Comparison of ENCODE assay signal across 11 cellular contexts in the genomic region with DNA sequence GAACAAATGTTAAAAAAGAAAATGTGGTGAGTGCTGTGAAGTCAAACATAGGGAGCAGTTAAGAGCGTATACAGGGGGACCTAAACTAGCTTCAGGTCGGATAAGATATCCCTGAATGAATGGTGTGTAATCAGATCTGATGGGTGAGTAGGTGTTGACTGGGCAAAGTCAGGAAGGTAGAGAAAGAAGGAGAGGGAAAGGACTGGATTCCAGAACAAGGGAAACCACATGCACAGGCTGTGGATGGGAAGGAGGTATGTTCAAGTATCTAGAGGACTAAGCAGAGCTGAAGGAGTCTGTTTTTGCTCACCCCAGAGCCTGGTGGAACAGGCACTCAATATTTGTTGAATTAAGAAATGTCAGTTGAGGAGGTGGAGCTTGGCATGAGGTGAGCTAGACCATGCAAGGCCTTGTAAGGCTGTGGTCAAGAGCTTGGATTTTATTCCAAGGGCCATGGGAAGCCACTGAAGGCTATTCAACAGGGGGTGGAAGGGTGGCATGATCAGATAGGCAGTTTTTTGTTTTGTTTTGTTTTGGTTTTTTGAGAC. TPM values are rescaled to one million over a fixed set of nuclear protein-coding genes. Genes with fewer than 3 reads are reported as not detected.
DNase-seq lines count a peak whose midpoint lies in the region; ATAC-seq and TF ChIP-seq lines count a peak whose summit lies in the region.
"Had no signal": no experiment of that assay in that cellular context is flagged by ENCODE, and none has a peak within 500 bp of the region (broad histone marks: within the 10 kb centered on the region; RNA-seq: fewer than 3 reads in every experiment).

No MANE protein-coding gene starts in this region.

- peak overlapping the region; percentile 18 for H3K27ac Mint-ChIP-seq in activated T-helper 17 cell treated with anti-CD3 and anti-CD28 coated beads, Interleukin-2, amount 50 U/mL, for 72 hours

- DNase-seq in cardiac muscle cell (ENCODE audit: low read depth in 1 of 2, low spot score in 1 of 2) (peak; percentile 18 to 68), Right ventricle myocardium superior (no peak), upper lobe of right lung (no peak), trophoblast cell (no peak), SKM-1 treated with dmso at 0.1 percent for 144 hours (lab: John Stamatoyannopoulos, UW; ENCODE audit: unreplicated experiment) (no peak)
- DNase-seq: activated T-cell treated with anti-CD3 and anti-CD28 coated beads, Interleukin-2, amount 50 U/mL, for 4 hours; HCEC 1CT; NCI-H2171 had no signal

- no peak overlapping the region for H3K14ac ChIP-seq in trophoblast cell (ENCODE audit: low read length)

- H3K27ac ChIP-seq in cardiac muscle cell (peak overlapping the region; percentile 71), gastroesophageal sphincter (peak overlapping the region; percentile 72 to 89 (median 83)), upper lobe of right lung (no peak overlapping the region), trophoblast cell (ENCODE audit: low read depth, low read length) (no peak overlapping the region)

- no peaks in the 10 kb centered on the region for H3K9me3 Mint-ChIP-seq in activated T-helper 17 cell treated with anti-CD3 and anti-CD28 coated beads, Interleukin-2, amount 50 U/mL, for 72 hours
- H3K9me3 Mint-ChIP-seq: activated T-cell treated with anti-CD3 and anti-CD28 coated beads, Interleukin-2, amount 50 U/mL, for 4 hours had no signal

- no peaks in the 10 kb centered on the region for H3K27me3 Mint-ChIP-seq in activated T-helper 17 cell treated with anti-CD3 and anti-CD28 coated beads, Interleukin-2, amount 50 U/mL, for 72 hours

- H3K36me3 ChIP-seq in cardiac muscle cell (peaks cover 24% of the 10 kb centered on the region), gastroesophageal sphincter (peaks cover 0 to 36% of the 10 kb centered on the region in 2 donors), upper lobe of right lung (peaks cover 32% of the 10 kb centered on the region), trophoblast cell (ENCODE audit: control insufficient read depth in 1 of 2, insufficient read depth in 2 of 2, low read length in 2 of 2) (peaks cover 33 to 34% of the 10 kb centered on the region in 2 experiments)

- no peak overlapping the region for H4K12ac ChIP-seq in trophoblast cell (ENCODE audit: low read depth, low read length)

- no peak overlapping the region for H3K23ac ChIP-seq in trophoblast cell (ENCODE audit: low read length)

- H2AK5ac ChIP-seq in trophoblast cell (ENCODE audit: low read length), result no peak overlapping the region

- no peaks in the 10 kb centered on the region for H3K27me3 ChIP-seq in cardiac muscle cell
- H3K27me3 ChIP-seq in gastroesophageal sphincter, result no peaks in the 10 kb centered on the region
- no peaks in the 10 kb centered on the region for H3K27me3 ChIP-seq in upper lobe of right lung
- no peaks in the 10 kb centered on the region for H3K27me3 ChIP-seq in trophoblast cell (ENCODE audit: insufficient read depth, low read length)

- intact Hi-C loops in Right ventricle myocardium superior (cut with DNase I) (no loop called here), upper lobe of right lung (cut with DNase I) (no loop called here)

- H4K8ac ChIP-seq in trophoblast cell (ENCODE audit: low read depth, low read length), result no peak overlapping the region

- H3K4me2 ChIP-seq in trophoblast cell (ENCODE audit: low read length), result no peak overlapping the region

- no peak overlapping the region for H3K18ac ChIP-seq in trophoblast cell (ENCODE audit: low read length)

- H3K4me1 Mint-ChIP-seq in activated T-helper 17 cell treated with anti-CD3 and anti-CD28 coated beads, Interleukin-2, amount 50 U/mL, for 72 hours, result peaks cover 5% of the 10 kb centered on the region

- TF ChIP-seq CTCF in cardiac muscle cell (IDR thresholded peaks at IDR 0.05; ENCODE audit: low read depth, low read length) (no peak), gastroesophageal sphincter (IDR thresholded peaks at IDR 0.05) (no peak), upper lobe of right lung (IDR thresholded peaks at IDR 0.05) (no peak)

- H3K4me3 ChIP-seq in cardiac muscle cell (no peak overlapping the region), gastroesophageal sphincter (no peak overlapping the region), upper lobe of right lung (no peak overlapping the region), trophoblast cell (ENCODE audit: low read depth, low read length) (no peak overlapping the region)

- 33% methylated on average over 2 of the region's 2 CpGs; no CpG with 5 or more reads in 1 of the 2 donors for WGBS in gastroesophageal sphincter (ENCODE audit: low coverage in 1 of 2), 2 donors
- no CpG with 5 or more reads among the region's 2 CpGs for WGBS in trophoblast cell (ENCODE audit: extremely low coverage, insufficient coverage, insufficient read length)

- no peak for ATAC-seq in Right ventricle myocardium superior (ENCODE audit: poor library complexity)
- ATAC-seq in activated T-helper 17 cell treated with anti-CD3 and anti-CD28 coated beads, Interleukin-2, amount 50 U/mL, for 72 hours (replicated peaks), result no peak
- ATAC-seq in gastroesophageal sphincter, result peak; percentile 60
- peak; percentile 61 for ATAC-seq in upper lobe of right lung
- no peak for ATAC-seq in activated CD4-positive, CD25-positive, alpha-beta regulatory T cell treated with anti-CD3 and anti-CD28 coated beads, Interleukin-2, amount 50 U/mL, for 24 hours
- ATAC-seq: activated T-cell treated with anti-CD3 and anti-CD28 coated beads, Interleukin-2, amount 50 U/mL, for 4 hours had no signal

- H3K9me3 ChIP-seq in cardiac muscle cell (ENCODE audit: low read depth) (no peaks in the 10 kb centered on the region), gastroesophageal sphincter (no peaks in the 10 kb centered on the region), upper lobe of right lung (no peaks in the 10 kb centered on the region), trophoblast cell (ENCODE audit: insufficient read depth, low read depth, low read length) (no peaks in the 10 kb centered on the region)

- no peak for TF ChIP-seq POLR2A in gastroesophageal sphincter (IDR thresholded peaks at IDR 0.05)

- peaks cover 4% of the 10 kb centered on the region for H3K79me1 ChIP-seq in trophoblast cell (ENCODE audit: low read length)

- no peak overlapping the region for H4K91ac ChIP-seq in trophoblast cell (ENCODE audit: low read depth, low read length)

- no peak for TF ChIP-seq EP300 in gastroesophageal sphincter (IDR thresholded peaks at IDR 0.05)

- H3K4ac ChIP-seq in trophoblast cell (ENCODE audit: low read depth, low read length), result no peak overlapping the region

- H3K9ac ChIP-seq in trophoblast cell (ENCODE audit: low read length), result no peak overlapping the region

- peaks cover 35% of the 10 kb centered on the region for H3K36me3 Mint-ChIP-seq in activated T-helper 17 cell treated with anti-CD3 and anti-CD28 coated beads, Interleukin-2, amount 50 U/mL, for 72 hours (ENCODE audit: low read depth)

- no peak overlapping the region for H2BK120ac ChIP-seq in trophoblast cell (ENCODE audit: insufficient read depth, low read length, poor library complexity)

- H2AFZ ChIP-seq in trophoblast cell (ENCODE audit: insufficient read depth, low read length, poor library complexity), result no peak overlapping the region

- H3K79me2 ChIP-seq in trophoblast cell (ENCODE audit: control insufficient read depth, insufficient read depth, low read length, poor library complexity), result no peaks in the 10 kb centered on the region

- peaks cover 19% of the 10 kb centered on the region for H3K4me1 ChIP-seq in cardiac muscle cell (ENCODE audit: low read depth)
- peaks cover 3 to 55% (median 15%) of the 10 kb centered on the region in 3 donors for H3K4me1 ChIP-seq in gastroesophageal sphincter
- peaks cover 16% of the 10 kb centered on the region for H3K4me1 ChIP-seq in upper lobe of right lung
- peaks cover 3 to 4% of the 10 kb centered on the region in 2 experiments for H3K4me1 ChIP-seq in trophoblast cell (ENCODE audit: control insufficient read depth in 1 of 2, insufficient read depth in 2 of 2, low read length in 2 of 2)

- H2BK12ac ChIP-seq in trophoblast cell (ENCODE audit: low read length), result no peak overlapping the region

- H2BK5ac ChIP-seq in trophoblast cell (ENCODE audit: low read depth, low read length, poor library complexity), result no peak overlapping the region

- H3K4me3 Mint-ChIP-seq in activated T-helper 17 cell treated with anti-CD3 and anti-CD28 coated beads, Interleukin-2, amount 50 U/mL, for 72 hours, result no peak overlapping the region
- H3K4me3 Mint-ChIP-seq: activated T-cell treated with anti-CD3 and anti-CD28 coated beads, Interleukin-2, amount 50 U/mL, for 4 hours had no signal

RNA-seq across cellular contexts. Expression of a gene that starts 27.4 kb away (rescaled TPM):
- total RNA-seq in cardiac muscle cell (224 and 239 TPM in 2 replicates), Right ventricle myocardium superior (390 TPM), gastroesophageal sphincter (100 to 1,000 TPM; 147 to 243 (median 172) TPM), upper lobe of right lung (114 TPM)
- 132 and 141 TPM in 2 replicates for polyA plus RNA-seq in cardiac muscle cell
- 100 to 1,000 TPM in 1 of 2 donors, 10 to 100 TPM in 1; 97.9 to 164 TPM for total RNA-seq in activated T-helper 17 cell treated with anti-CD3 and anti-CD28 coated beads, Interleukin-2, amount 50 U/mL, for 72 hours
- polyA plus RNA-seq in trophoblast cell (2013), result 96.6 and 97.6 TPM in 2 replicates

RNA-seq across cellular contexts. Expression of a gene that starts 34.1 kb away (rescaled TPM):
- total RNA-seq in cardiac muscle cell (83.5 and 99.6 TPM in 2 replicates), Right ventricle myocardium superior (59.6 TPM), gastroesophageal sphincter (100 to 1,000 TPM; 102 to 166 (median 129) TPM), upper lobe of right lung (63.1 TPM)
- polyA plus RNA-seq in cardiac muscle cell, result 119 and 125 TPM in 2 replicates
- total RNA-seq in activated T-helper 17 cell treated with anti-CD3 and anti-CD28 coated beads, Interleukin-2, amount 50 U/mL, for 72 hours, result 10 to 100 TPM; 47.8 to 72.6 TPM
- polyA plus RNA-seq in trophoblast cell (2013), result 62.9 and 66.9 TPM in 2 replicates

RNA-seq across cellular contexts. Expression of a gene that starts 40.9 kb away (rescaled TPM):
- total RNA-seq in cardiac muscle cell (60.2 and 92.9 TPM in 2 replicates), Right ventricle myocardium superior (57.6 TPM), gastroesophageal sphincter (100 to 1,000 TPM; 100 to 123 (median 114) TPM), upper lobe of right lung (88.6 TPM)
- polyA plus RNA-seq in cardiac muscle cell, result 48.6 and 63.6 TPM in 2 replicates
- 100 to 1,000 TPM; 115 to 152 TPM for total RNA-seq in activated T-helper 17 cell treated with anti-CD3 and anti-CD28 coated beads, Interleukin-2, amount 50 U/mL, for 72 hours
- polyA plus RNA-seq in trophoblast cell (2013), result 95.1 and 102 TPM in 2 replicates

RNA-seq across cellular contexts. Expression of a gene that starts 58.4 kb away (rescaled TPM):
- 0.11 and 0.57 TPM in 2 replicates for total RNA-seq in cardiac muscle cell
- polyA plus RNA-seq in cardiac muscle cell, result 0.05 TPM in 1 of 2 replicates, not detected in the other
- total RNA-seq in Right ventricle myocardium superior, result 1.4 TPM
- under 1 TPM in 1 of 2 donors, not detected in 1; 0.08 TPM for total RNA-seq in activated T-helper 17 cell treated with anti-CD3 and anti-CD28 coated beads, Interleukin-2, amount 50 U/mL, for 72 hours
- total RNA-seq in gastroesophageal sphincter, result 10 to 100 TPM; 43.3 to 57.8 (median 50.6) TPM
- 16.2 TPM for total RNA-seq in upper lobe of right lung
- polyA plus RNA-seq in trophoblast cell (2013), result 0.25 and 0.27 TPM in 2 replicates

Comparison
In these comparisons a context has a peak if more than half of its experiments do, and no peak if none do; other contexts are left out.
1. DNase-seq: peak in cardiac muscle cell (2 of 2); none in Right ventricle myocardium superior (single experiment), upper lobe of right lung (single experiment), trophoblast cell (0 of 2) and SKM-1 treated with dmso at 0.1 percent for 144 hours (single experiment).
2. H3K27ac ChIP-seq: peak in cardiac muscle cell (single experiment) and gastroesophageal sphincter (4 of 4); none in upper lobe of right lung (single experiment) and trophoblast cell (single experiment).
3. ATAC-seq: peak in gastroesophageal sphincter (single experiment) and upper lobe of right lung (single experiment); none in Right ventricle myocardium superior (single experiment), activated T-helper 17 cell treated with anti-CD3 and anti-CD28 coated beads, Interleukin-2, amount 50 U/mL, for 72 hours (single experiment) and activated CD4-positive, CD25-positive, alpha-beta regulatory T cell treated with anti-CD3 and anti-CD28 coated beads, Interleukin-2, amount 50 U/mL, for 24 hours (0 of 2).